In the genomic region with DNA sequence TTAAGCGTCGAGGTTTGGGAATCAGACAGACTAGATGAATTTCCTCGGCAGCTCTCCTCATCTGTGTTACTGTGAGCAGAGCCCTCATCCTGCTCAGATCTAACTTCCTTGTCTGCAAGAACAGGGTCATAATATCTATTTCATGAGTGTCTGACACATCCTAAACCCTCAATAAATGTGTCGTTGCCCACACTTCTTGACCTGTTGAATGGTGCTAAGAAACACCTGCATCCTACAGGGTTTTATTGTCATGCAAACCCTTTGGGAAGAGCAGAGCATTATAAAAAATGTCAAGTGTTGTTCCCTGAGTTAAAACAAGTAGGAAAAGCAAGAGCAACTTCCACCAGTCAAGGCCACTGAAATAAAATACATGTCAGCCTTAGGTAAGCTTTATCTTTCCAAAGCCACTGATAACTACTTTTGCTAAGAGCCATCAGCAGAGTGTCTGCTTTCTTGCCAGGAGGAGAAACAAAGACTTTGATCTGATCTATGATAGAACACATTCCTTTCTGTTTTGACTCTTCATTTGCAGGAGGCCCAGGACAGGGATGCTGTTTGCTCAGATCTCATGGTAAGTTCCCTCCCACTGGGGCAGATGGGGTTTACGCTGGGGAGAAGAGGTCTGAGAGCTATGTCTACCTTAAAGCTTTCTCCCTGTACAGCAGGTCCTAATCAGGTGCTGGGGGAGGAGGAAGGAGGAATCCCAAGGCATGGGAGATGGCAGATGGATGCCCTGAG, we compare ENCODE assay signal across 28 cellular contexts.
"Had no signal": no experiment of that assay in that cellular context is flagged by ENCODE, and none has a peak within 500 bp of the region (broad histone marks: within the 10 kb centered on the region; RNA-seq: fewer than 3 reads in every experiment).

No MANE protein-coding gene starts in this region.

- H3K9ac ChIP-seq: SK-N-SH had no signal

- ATAC-seq: activated T-cell treated with anti-CD3 and anti-CD28 coated beads, Interleukin-2, amount 50 U/mL, for 4 hours; Panc1; Right ventricle myocardium inferior had no signal

- H3K4me1 Mint-ChIP-seq: activated CD4-positive, alpha-beta T cell treated with anti-CD3 and anti-CD28 coated beads, Interleukin-2, amount 10 ng/mL, durations not matched to agents 7 days and 5 days; central memory CD8-positive, alpha-beta T cell had no signal

- FAIRE-seq: astrocyte had no signal

- DNase-seq: activated CD4-positive, alpha-beta memory T cell treated with anti-CD3 and anti-CD28 coated beads for 36 hours; activated CD4-positive, alpha-beta T cell treated with anti-CD3 and anti-CD28 coated beads, Interleukin-2, amount 10 ng/mL, durations not matched to agents 7 days and 5 days; activated CD4-positive, CD25-positive, alpha-beta regulatory T cell; activated CD8-positive, alpha-beta memory T cell treated with anti-CD3 and anti-CD28 coated beads for 24 hours; activated effector memory CD4-positive, alpha-beta T cell treated with anti-CD3 and anti-CD28 coated beads, Interleukin-2, amount 50 U/mL, for 16 hours; activated naive CD4-positive, alpha-beta T cell treated with Interleukin-2 at 50 U/mL for 16 hours; activated T-cell treated with anti-CD3 and anti-CD28 coated beads, Interleukin-2, amount 50 U/mL, for 4 hours; amygdala; KG1; NCI-H1048; NCI-H146; NCI-H187 treated with DMSO at 0.1 percent for 48 hours; NCI-H2081 treated with DMSO at 0.1 percent for 48 hours; NCI-H446; NCI-H526; NCI-H774; NK-92 treated with Interleukin-12 subunit alpha and Interleukin-12 subunit beta, amount 100 ng/mL, for 24 hours; OCI-M1; RPMI8226; SK-N-SH; SW 1271 had no signal

- H3K27me3 Mint-ChIP-seq: activated CD4-positive, alpha-beta memory T cell treated with anti-CD3 and anti-CD28 coated beads for 36 hours; activated CD4-positive, alpha-beta T cell treated with anti-CD3 and anti-CD28 coated beads, Interleukin-2, amount 10 ng/mL, durations not matched to agents 7 days and 5 days; brain had no signal

- H3K4me3 Mint-ChIP-seq: activated CD4-positive, alpha-beta memory T cell treated with anti-CD3 and anti-CD28 coated beads for 36 hours; activated CD4-positive, alpha-beta T cell treated with anti-CD3 and anti-CD28 coated beads, Interleukin-2, amount 10 ng/mL, durations not matched to agents 7 days and 5 days; activated naive CD8-positive, alpha-beta T cell; activated T-cell treated with anti-CD3 and anti-CD28 coated beads, Interleukin-2, amount 50 U/mL, for 4 hours; brain; central memory CD8-positive, alpha-beta T cell; T-helper 2 cell treated with Interferon-gamma antibody and Interleukin-4, amounts not matched to agents 5 μg/mL and 100 μg/mL, for 36 hours had no signal

- H3K9me3 ChIP-seq: SK-N-SH had no signal

- H3K27ac Mint-ChIP-seq: activated CD4-positive, alpha-beta memory T cell treated with anti-CD3 and anti-CD28 coated beads for 36 hours; activated CD4-positive, alpha-beta T cell treated with anti-CD3 and anti-CD28 coated beads, Interleukin-2, amount 10 ng/mL, durations not matched to agents 7 days and 5 days; activated naive CD8-positive, alpha-beta T cell; brain; T-helper 2 cell treated with Interferon-gamma antibody and Interleukin-4, amounts not matched to agents 5 μg/mL and 100 μg/mL, for 36 hours had no signal

- H3K36me3 Mint-ChIP-seq: activated CD4-positive, alpha-beta memory T cell treated with anti-CD3 and anti-CD28 coated beads for 36 hours; activated naive CD8-positive, alpha-beta T cell; brain had no signal

- H3K9me3 Mint-ChIP-seq: activated CD4-positive, alpha-beta T cell treated with anti-CD3 and anti-CD28 coated beads, Interleukin-2, amount 10 ng/mL, durations not matched to agents 7 days and 5 days; central memory CD8-positive, alpha-beta T cell; T-helper 2 cell treated with Interferon-gamma antibody and Interleukin-4, amounts not matched to agents 5 μg/mL and 100 μg/mL, for 36 hours had no signal
